ENCODE assay signal across 16 cellular contexts in the genomic region with DNA sequence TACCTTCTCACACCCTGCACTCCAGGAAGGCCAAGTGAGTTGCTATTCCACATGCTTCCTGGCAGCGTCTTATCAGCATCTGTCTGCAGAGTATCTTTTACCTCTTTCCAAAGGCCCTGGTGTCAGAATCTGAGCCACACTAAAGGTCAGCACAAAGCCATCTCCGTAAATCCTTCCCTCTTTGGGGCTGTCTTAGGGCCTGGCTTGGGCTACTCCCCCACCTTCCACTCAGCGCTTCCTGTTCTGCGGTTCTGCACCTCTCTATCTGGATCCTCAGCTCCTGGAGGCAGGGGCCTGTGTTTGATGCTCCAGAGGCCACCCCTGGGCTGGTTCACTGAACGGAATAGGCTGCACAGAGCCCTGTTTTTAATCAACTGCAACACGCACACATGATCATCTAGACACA.
DNase-seq lines count a peak whose midpoint lies in the region; ATAC-seq and TF ChIP-seq lines count a peak whose summit lies in the region.
"Had no signal": no experiment of that assay in that cellular context is flagged by ENCODE, and none has a peak within 500 bp of the region (broad histone marks: within the 10 kb centered on the region; RNA-seq: fewer than 3 reads in every experiment).

No MANE protein-coding gene starts in this region.

- H3K9me3 Mint-ChIP-seq in H9 (peaks cover 12 to 17% of the 10 kb centered on the region in 2 experiments), mesothelial cell of epicardium (peaks cover 23% of the 10 kb centered on the region)

- no peak overlapping the region for H2BK20ac ChIP-seq in H9 (ENCODE audit: low read depth, low read length, poor library complexity, severe bottlenecking)

- H3K4me3 ChIP-seq in AG10803 (ENCODE audit: low read length) (no peak overlapping the region), left lung (no peak overlapping the region), SJCRH30 (no peak overlapping the region)
- H3K4me3 ChIP-seq: thyroid gland had no signal

- H3K79me1 ChIP-seq in H9 (ENCODE audit: insufficient read depth, low read depth, low read length, poor library complexity, severe bottlenecking): no peaks in the 10 kb centered on the region

- no peak overlapping the region for H3K56ac ChIP-seq in H9 (ENCODE audit: insufficient read length, low read depth, low read length)

- peaks cover 0 to 5% of the 10 kb centered on the region in 2 donors for H3K36me3 ChIP-seq in left lung
- H3K36me3 ChIP-seq in SJCRH30: peaks cover 27% of the 10 kb centered on the region
- H3K36me3 ChIP-seq: brain microvascular endothelial cell, thyroid gland had no signal

- H4K20me1 ChIP-seq in H9 (ENCODE audit: control insufficient read depth, insufficient read depth, insufficient read length): no peaks in the 10 kb centered on the region

- no peak overlapping the region for H2BK12ac ChIP-seq in H9 (ENCODE audit: insufficient read length, low read depth, low read length)

- no peak overlapping the region for H3K9ac ChIP-seq in H9 (ENCODE audit: extremely low read depth, insufficient read length, low read length)

- peak overlapping the region in 2 of 3 experiments; percentile 76 to 96; a peak in 5 of 7 replicates for H3K27ac Mint-ChIP-seq in H9
- peak overlapping the region; percentile 75 for H3K27ac Mint-ChIP-seq in mesothelial cell of epicardium
- H3K27ac Mint-ChIP-seq: IgD-negative memory B cell had no signal

- H4K5ac ChIP-seq in H9 (ENCODE audit: insufficient read length, low read depth, low read length): no peak overlapping the region

- H3K4me1 ChIP-seq in H9 (ENCODE audit: insufficient read depth, low read length): no peaks in the 10 kb centered on the region
- H3K4me1 ChIP-seq in left lung: no peaks in the 10 kb centered on the region
- H3K4me1 ChIP-seq in SJCRH30: no peaks in the 10 kb centered on the region
- H3K4me1 ChIP-seq: thyroid gland had no signal

- no peaks in the 10 kb centered on the region for H3K9me3 ChIP-seq in H9 (ENCODE audit: control insufficient read depth, low read depth, low read length)
- peaks cover 0 to 29% of the 10 kb centered on the region in 2 donors for H3K9me3 ChIP-seq in left lung
- H3K9me3 ChIP-seq in SJCRH30 (replicated peaks): peaks cover 3% of the 10 kb centered on the region
- H3K9me3 ChIP-seq: thyroid gland had no signal

- H3K27me3 ChIP-seq in H9 (ENCODE audit: insufficient read depth, low read length): no peaks in the 10 kb centered on the region
- H3K27me3 ChIP-seq in left lung: no peaks in the 10 kb centered on the region
- no peaks in the 10 kb centered on the region for H3K27me3 ChIP-seq in SJCRH30
- H3K27me3 ChIP-seq: brain microvascular endothelial cell, thyroid gland had no signal

- H3T11ph ChIP-seq in H9 (ENCODE audit: low read length): no peak overlapping the region

- H3K18ac ChIP-seq in H9 (ENCODE audit: insufficient read length, low read depth, low read length): peak overlapping the region; percentile 26

- no peak for TF ChIP-seq CTCF in AG10803 (conservative IDR thresholded peaks at IDR 0.05; ENCODE audit: low read length)
- TF ChIP-seq CTCF in H9 (conservative IDR thresholded peaks at IDR 0.05): no peak
- no peak for TF ChIP-seq CTCF in mesothelial cell of epicardium (IDR thresholded peaks at IDR 0.05; ENCODE audit: unreplicated experiment)
- TF ChIP-seq CTCF in left lung (IDR thresholded peaks at IDR 0.05): no peak

- H3K36me3 Mint-ChIP-seq in H9 (ENCODE audit: insufficient read depth in 1 of 3, low read depth in 3 of 3) (peaks cover 17 to 56% (median 28%) of the 10 kb centered on the region in 3 experiments), mesothelial cell of epicardium (peaks cover 26% of the 10 kb centered on the region)

- no CpG with 5 or more reads among the region's 6 CpGs for WGBS in H9 (ENCODE audit: extremely low coverage, insufficient read length, low lambda C conversion rate)

- intact Hi-C loops in left lung (cut with DNase I): no loop called here

- no peaks in the 10 kb centered on the region for H3K23me2 ChIP-seq in H9 (ENCODE audit: insufficient read length, low read depth, low read length, poor library complexity, severe bottlenecking)

- no peak overlapping the region for H2AK5ac ChIP-seq in H9 (ENCODE audit: insufficient read length, low read length)

- no peak overlapping the region for H3K23ac ChIP-seq in H9 (ENCODE audit: insufficient read length, low read depth, low read length)

- no peaks in the 10 kb centered on the region for H3K79me2 ChIP-seq in H9 (ENCODE audit: insufficient read depth, low read length)

- DNase-seq in AG10803 (ENCODE audit: low read depth): peak; percentile 12
- no peak for DNase-seq in H9
- DNase-seq in amniotic epithelial cell (ENCODE audit: low read depth): peak; percentile 11
- no peak for DNase-seq in mesothelial cell of epicardium (ENCODE audit: low spot score in 2 of 2, unreplicated experiment in 2 of 2)
- DNase-seq in left lung: no peak
- DNase-seq in SJCRH30: no peak
- DNase-seq: activated gamma-delta T cell treated with Interleukin-2 at 50 U/mL for 16 hours; brain microvascular endothelial cell; DMS153; mammary epithelial cell; stimulated activated CD4-positive, alpha-beta T cell treated with anti-CD3 and anti-CD28 coated beads, Interleukin-4, amount 100 ng/mL, for 1 hour; thyroid gland had no signal

- no peak overlapping the region for H3K4ac ChIP-seq in H9 (ENCODE audit: low read depth, low read length)

- H4K91ac ChIP-seq in H9 (ENCODE audit: insufficient read length, low read depth, low read length): no peak overlapping the region

- H2BK5ac ChIP-seq in H9 (ENCODE audit: insufficient read length, low read length): no peak overlapping the region

- no peak overlapping the region for H2BK120ac ChIP-seq in H9 (ENCODE audit: low read depth, low read length, poor library complexity, severe bottlenecking)

- H2AFZ ChIP-seq in H9 (ENCODE audit: low read length): no peak overlapping the region

- H3K4me2 ChIP-seq in H9 (ENCODE audit: insufficient read depth, insufficient read length, low read length): no peak overlapping the region

- H3K27ac ChIP-seq in H9 (ENCODE audit: insufficient read length, low read depth, low read length) (no peak overlapping the region), left lung (no peak overlapping the region), SJCRH30 (no peak overlapping the region)
- H3K27ac ChIP-seq: brain microvascular endothelial cell, thyroid gland had no signal

- H3K27me3 Mint-ChIP-seq in H9 (ENCODE audit: low read depth) (peaks cover 8% of the 10 kb centered on the region), mesothelial cell of epicardium (ENCODE audit: low read depth) (no peaks in the 10 kb centered on the region)
- H3K27me3 Mint-ChIP-seq: IgD-negative memory B cell had no signal

- H2BK15ac ChIP-seq in H9 (ENCODE audit: low read depth, low read length): no peak overlapping the region

- H3K14ac ChIP-seq in H9 (ENCODE audit: insufficient read depth, low read length): no peak overlapping the region

- H3K4me1 Mint-ChIP-seq in H9 (peaks cover 7 to 19% of the 10 kb centered on the region in 2 experiments), mesothelial cell of epicardium (peaks cover 8% of the 10 kb centered on the region)
- H3K4me1 Mint-ChIP-seq: IgD-negative memory B cell had no signal

- ATAC-seq in left lung: no peak
- ATAC-seq in GM21825 (IDR thresholded peaks at IDR 0.05; ENCODE audit: unreplicated experiment): no peak
- ATAC-seq in HG02870 (IDR thresholded peaks at IDR 0.05; ENCODE audit: unreplicated experiment): no peak
- ATAC-seq: Right ventricle myocardium inferior had no signal

- H4K8ac ChIP-seq in H9 (replicated peaks; ENCODE audit: insufficient read length, low read depth, low read length): no peak overlapping the region

- H3K4me3 Mint-ChIP-seq in H9 (no peak overlapping the region), mesothelial cell of epicardium (no peak overlapping the region)
- H3K4me3 Mint-ChIP-seq: IgD-negative memory B cell had no signal

Comparison
In these comparisons a context has a peak if more than half of its experiments do, and no peak if none do; other contexts are left out.
1. DNase-seq: peak in AG10803 (single experiment) and amniotic epithelial cell (single experiment); none in H9 (single experiment), mesothelial cell of epicardium (0 of 2), left lung (0 of 2) and SJCRH30 (0 of 2).